In genomic region chr2:3738454-3738853, GRCh38 we compare ENCODE assay signal across 8 cellular contexts. TPM values are rescaled to one million over a fixed set of nuclear protein-coding genes. Genes with fewer than 3 reads are reported as not detected.
A peak's percentile ranks its signal among the peaks of the same experiment; 100 is the strongest.
DNase-seq lines count a peak whose midpoint lies in the region; ATAC-seq, FAIRE-seq and TF ChIP-seq lines count a peak whose summit lies in the region.

No MANE protein-coding gene starts in this region.

- H3K27ac ChIP-seq in heart right ventricle = no peak overlapping the region

- FAIRE-seq in frontal cortex (lab: Jason Lieb, UNC) = no peak

- peak in 3 of 9 donors; percentile 12 to 25 (median 20) for TF ChIP-seq CTCF in heart right ventricle (IDR thresholded peaks at IDR 0.05)

- H3K4me1 ChIP-seq in heart right ventricle = no peaks in the 10 kb centered on the region

- no peak overlapping the region for H3K4me3 ChIP-seq in heart right ventricle

- no peaks in the 10 kb centered on the region for H3K36me3 ChIP-seq in heart right ventricle

- no peaks in the 10 kb centered on the region for H3K9me3 ChIP-seq in heart right ventricle

- H3K27me3 ChIP-seq in heart right ventricle = peaks cover 0 to 31% (median 10%) of the 10 kb centered on the region in 7 donors

- intact Hi-C loops in heart right ventricle (cut with DNase I) = no loop called here

- POLR2A ChIA-PET in HEK293T (lab: Yijun Ruan, JAX) = no interaction called here

- DNase-seq in ELR (ENCODE audit: low read depth) (peak; percentile 46), HEK293T (ENCODE audit: extremely low spot score) (peak; percentile 42), RPMI7951 (ENCODE audit: low read depth) (peak; percentile 34), iris pigment epithelial cell (ENCODE audit: low read depth) (peak; percentile 68), frontal cortex (ENCODE audit: low spot score in 2 of 2) (no peak), retina (no peak), heart right ventricle (no peak), T-helper 9 cell (no peak)

- CTCF ChIA-PET in HEK293T (lab: Yijun Ruan, JAX) = no interaction called here

- 21 to 24% methylated on average over 3 of the region's 3 CpGs for WGBS in heart right ventricle, 2 donors

- no peak for ATAC-seq in heart right ventricle

TF ChIP-seq in HEK293T, 16 proteins besides CTCF, POLR2A, EP300 and RAD21:
- TF ChIP-seq FOXM1 (IDR thresholded peaks at IDR 0.05; ENCODE audit: borderline replicate concordance) (no peak), ZNF384 (IDR thresholded peaks at IDR 0.05) (peak; percentile 85)

RNA-seq across cellular contexts. Expression of gene DCDC2C, which starts 35.1 kb away (rescaled TPM):
- total RNA-seq in RPMI7951 (2014; rRNA removed; shearing (Covaris generic)) = not detected in 2 replicates
- total RNA-seq in frontal cortex (1.2 TPM), heart right ventricle (under 1 TPM in 1 of 10 donors, not detected in 9; 0.66 TPM)
- polyA plus RNA-seq in heart right ventricle = not detected

Comparison
In these comparisons a context has a peak if more than half of its experiments do, and no peak if none do; other contexts are left out.
1. DNase-seq: peak in ELR (single experiment), HEK293T (single experiment), RPMI7951 (single experiment) and iris pigment epithelial cell (single experiment); none in frontal cortex (0 of 2), retina (single experiment), heart right ventricle (0 of 2) and T-helper 9 cell (single experiment).